ENCODE assay signal across 1 cellular context in the genomic region with DNA sequence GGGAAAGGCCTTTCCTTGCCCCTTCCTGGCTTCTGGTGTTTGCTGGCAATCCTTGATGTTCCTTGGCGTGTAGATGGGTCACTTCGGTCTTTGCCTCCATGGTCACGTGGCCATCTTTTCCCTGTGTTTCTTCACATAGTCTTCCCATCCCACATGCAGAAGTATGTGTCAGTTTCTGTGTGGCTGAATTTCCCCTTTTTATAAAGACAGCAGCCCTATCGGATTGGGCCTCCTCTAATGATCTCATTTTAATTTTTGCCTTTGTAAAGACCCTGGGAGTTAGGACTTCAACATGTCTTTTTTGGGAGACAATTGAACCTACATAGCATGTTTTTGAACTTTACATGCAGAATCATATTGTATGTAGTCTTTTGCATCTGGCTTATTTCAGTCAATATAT.
TF ChIP-seq lines count a peak whose summit lies in the region.

No MANE protein-coding gene starts in this region.

TF ChIP-seq in A549, 52 proteins besides CTCF, POLR2A, EP300 and RAD21 (continued from another document):
- no peak for TF ChIP-seq REST (IDR thresholded peaks at IDR 0.05)
- no peak for TF ChIP-seq NR3C1 (IDR thresholded peaks at IDR 0.05)
- TF ChIP-seq ZNF302 (CRISPR knock-in tag; IDR thresholded peaks at IDR 0.05) = no peak
- TF ChIP-seq RNF2 (IDR thresholded peaks at IDR 0.05; ENCODE audit: borderline replicate concordance, low read depth) = no peak
- no peak for TF ChIP-seq CBX2 (IDR thresholded peaks at IDR 0.05; ENCODE audit: borderline replicate concordance, low read depth)
TF ChIP-seq in A549: peak in this region for 0.
